10 cellular contexts compared by ENCODE assay signal in the genomic region with DNA sequence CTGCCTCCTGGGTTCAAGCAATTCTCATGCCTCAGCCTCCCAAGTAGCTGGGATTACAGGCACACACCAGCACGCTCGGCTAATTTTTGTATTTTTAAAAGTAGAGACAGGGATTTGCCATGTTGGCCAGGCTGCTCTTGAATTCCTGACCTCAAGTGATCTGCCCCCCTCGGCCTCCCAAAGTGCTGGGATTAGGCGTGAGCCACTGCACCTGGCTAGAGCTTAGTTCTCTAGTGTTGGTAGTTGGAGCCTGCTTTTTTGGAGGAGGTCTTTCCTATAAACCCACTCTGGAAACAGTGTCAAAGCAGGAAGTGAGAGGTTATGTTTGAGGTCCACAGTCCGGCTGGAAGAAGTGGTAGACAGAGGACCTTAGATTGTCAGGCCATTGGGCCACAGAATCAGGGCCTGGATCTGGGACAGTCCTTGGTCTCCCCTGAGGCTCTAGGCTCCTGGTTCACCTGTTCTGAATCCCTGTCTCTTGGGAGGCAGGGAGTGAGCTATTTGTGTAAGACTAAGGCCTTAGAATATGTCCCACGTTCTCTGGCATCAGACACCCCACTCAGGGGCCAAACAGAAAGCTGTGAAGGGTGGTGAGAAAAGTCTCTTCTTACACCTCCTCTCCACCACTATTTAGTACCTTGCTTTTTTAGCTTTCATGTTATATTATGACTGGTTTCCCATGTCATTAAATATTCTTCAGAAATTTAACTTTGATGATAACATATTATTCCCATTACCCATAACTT. TPM values are rescaled to one million over a fixed set of nuclear protein-coding genes. Genes with fewer than 3 reads are reported as not detected.
A peak's percentile ranks its signal among the peaks of the same experiment; 100 is the strongest.
DNase-seq lines count a peak whose midpoint lies in the region; ATAC-seq and TF ChIP-seq lines count a peak whose summit lies in the region.
"Had no signal": no experiment of that assay in that cellular context is flagged by ENCODE, and none has a peak within 500 bp of the region (broad histone marks: within the 10 kb centered on the region; RNA-seq: fewer than 3 reads in every experiment).

No MANE protein-coding gene starts in this region.

- no peak for TF ChIP-seq CTCF in tibial nerve (IDR thresholded peaks at IDR 0.05)

- no peak overlapping the region for H3K4me3 ChIP-seq in tibial nerve
- H3K4me3 ChIP-seq: MG63 had no signal

- WGBS in tibial nerve, 2 donors: 44 to 57% methylated on average over 6 of the region's 6 CpGs

- H3K9me3 ChIP-seq in T-helper 17 cell (ENCODE audit: control insufficient read depth, low read length, poor library complexity, severe bottlenecking) (no peaks in the 10 kb centered on the region), tibial nerve (no peaks in the 10 kb centered on the region)
- H3K9me3 ChIP-seq: MG63 had no signal

- DNase-seq in activated naive CD4-positive, alpha-beta T cell treated with anti-CD3 and anti-CD28 coated beads for 36 hours: no peak
- no peak for DNase-seq in activated naive CD4-positive, alpha-beta T cell (lab: John Stamatoyannopoulos, UW)
- DNase-seq in T-helper 17 cell (no peak), medulla oblongata (ENCODE audit: extremely low spot score) (peak; percentile 23), tibial nerve (ENCODE audit: low spot score in 2 of 2) (no peak), DMS53 (lab: John Stamatoyannopoulos, UW) (no peak)
- no peak for DNase-seq in stimulated activated CD4-positive, alpha-beta T cell treated with anti-CD3 and anti-CD28 coated beads, Interleukin-4, amount 100 ng/mL, for 24 hours
- DNase-seq: MG63 had no signal

- H3K27me3 Mint-ChIP-seq in activated naive CD4-positive, alpha-beta T cell treated with anti-CD3 and anti-CD28 coated beads for 36 hours (ENCODE audit: low read depth): no peaks in the 10 kb centered on the region
- no peaks in the 10 kb centered on the region for H3K27me3 Mint-ChIP-seq in T-helper 17 cell

- H3K27me3 ChIP-seq in tibial nerve: no peaks in the 10 kb centered on the region
- H3K27me3 ChIP-seq: MG63 had no signal

- no peak for ATAC-seq in T-helper 17 cell
- no peak for ATAC-seq in GM19351 (IDR thresholded peaks at IDR 0.05; ENCODE audit: unreplicated experiment)

- intact Hi-C loops in activated naive CD4-positive, alpha-beta T cell treated with anti-CD3 and anti-CD28 coated beads for 36 hours (cut with micrococcal nuclease): no loop called here

- H3K4me1 Mint-ChIP-seq in activated naive CD4-positive, alpha-beta T cell treated with anti-CD3 and anti-CD28 coated beads for 36 hours (ENCODE audit: low read depth): peaks cover 57% of the 10 kb centered on the region
- peaks cover 48% of the 10 kb centered on the region for H3K4me1 Mint-ChIP-seq in T-helper 17 cell

- no peaks in the 10 kb centered on the region for H3K36me3 ChIP-seq in tibial nerve
- H3K36me3 ChIP-seq: MG63 had no signal

- H3K27ac Mint-ChIP-seq in activated naive CD4-positive, alpha-beta T cell treated with anti-CD3 and anti-CD28 coated beads for 36 hours: peak overlapping the region; percentile 2
- H3K27ac Mint-ChIP-seq in T-helper 17 cell: peak overlapping the region; percentile 100

- H3K4me1 ChIP-seq in tibial nerve: peaks cover 0 to 55% (median 36%) of the 10 kb centered on the region in 4 donors

- H3K27ac ChIP-seq in tibial nerve: peak overlapping the region; percentile 20 to 99 (median 77)
- H3K27ac ChIP-seq: epithelial cell of prostate had no signal

- H3K4me3 Mint-ChIP-seq in activated naive CD4-positive, alpha-beta T cell treated with anti-CD3 and anti-CD28 coated beads for 36 hours: no peak overlapping the region
- no peak overlapping the region for H3K4me3 Mint-ChIP-seq in T-helper 17 cell

- peaks cover 6% of the 10 kb centered on the region for H3K36me3 Mint-ChIP-seq in activated naive CD4-positive, alpha-beta T cell treated with anti-CD3 and anti-CD28 coated beads for 36 hours (ENCODE audit: low read depth)
- H3K36me3 Mint-ChIP-seq in T-helper 17 cell (ENCODE audit: low read depth): no peaks in the 10 kb centered on the region

- CTCF ChIA-PET in activated naive CD4-positive, alpha-beta T cell treated with anti-CD3 and anti-CD28 coated beads for 36 hours (lab: Charles Lee): interaction anchor here (0.9 to 1.3 kb wide), 8 partner anchors 11 to 87 kb away, joined by 3 to 6 read pairs (median 4); no protein-coding TSS in a partner anchor

- H3K9me3 Mint-ChIP-seq in activated naive CD4-positive, alpha-beta T cell treated with anti-CD3 and anti-CD28 coated beads for 36 hours: no peaks in the 10 kb centered on the region

- no peak for TF ChIP-seq EP300 in tibial nerve (IDR thresholded peaks at IDR 0.05)

- no peak for TF ChIP-seq POLR2A in tibial nerve (IDR thresholded peaks at IDR 0.05)

RNA-seq across cellular contexts. Expression of gene PCBP1, which starts 34.5 kb away (rescaled TPM):
- 100 to 1,000 TPM; 363 to 374 TPM for total RNA-seq in activated naive CD4-positive, alpha-beta T cell treated with anti-CD3 and anti-CD28 coated beads for 36 hours
- total RNA-seq in T-helper 17 cell: 100 to 1,000 TPM; 334 to 345 TPM
- 100 to 1,000 TPM; 157 to 203 (median 188) TPM for total RNA-seq in tibial nerve
